In the genomic region with DNA sequence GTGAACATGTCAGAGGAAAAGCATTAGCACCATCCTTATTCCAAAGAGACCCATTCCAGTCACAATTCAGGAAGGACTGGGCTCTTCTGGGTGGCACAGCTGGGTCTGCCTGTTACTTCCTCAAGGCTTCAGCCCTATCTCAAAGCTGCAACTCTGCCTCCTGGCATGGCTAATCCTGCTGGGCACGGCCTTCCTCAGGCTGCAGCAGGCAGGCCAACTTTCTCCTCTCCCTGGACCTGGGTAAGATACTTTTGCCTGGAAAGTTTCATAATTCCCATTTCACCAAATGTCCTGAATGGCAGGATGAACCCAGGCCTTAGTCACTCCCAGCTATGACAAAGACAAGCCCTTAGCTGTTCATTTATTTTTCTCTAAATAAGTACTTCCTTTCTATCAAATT, we compare ENCODE assay signal across 16 cellular contexts. TPM values are rescaled to one million over a fixed set of nuclear protein-coding genes. Genes with fewer than 3 reads are reported as not detected.
DNase-seq lines count a peak whose midpoint lies in the region; FAIRE-seq and TF ChIP-seq lines count a peak whose summit lies in the region.
"Had no signal": no experiment of that assay in that cellular context is flagged by ENCODE, and none has a peak within 500 bp of the region (broad histone marks: within the 10 kb centered on the region; RNA-seq: fewer than 3 reads in every experiment).

No MANE protein-coding gene starts in this region.

- no peak for FAIRE-seq in small intestine (lab: Jason Lieb, UNC)
- FAIRE-seq: A204.1 had no signal

- H3K4me3 ChIP-seq in MG63 (no peak overlapping the region), fibroblast of mammary gland (ENCODE audit: control insufficient read depth, low read depth, low read length) (no peak overlapping the region), small intestine (ENCODE audit: low read depth in 1 of 2, low read length in 2 of 2) (no peak overlapping the region)
- H3K4me3 ChIP-seq: SJSA1 had no signal

- H3K27me3 ChIP-seq in MG63: no peaks in the 10 kb centered on the region
- no peaks in the 10 kb centered on the region for H3K27me3 ChIP-seq in small intestine (ENCODE audit: control insufficient read depth in 2 of 2, insufficient read depth in 2 of 2, low read length in 2 of 2)
- H3K27me3 ChIP-seq: SJSA1 had no signal

- H3K9me3 ChIP-seq in MG63: no peaks in the 10 kb centered on the region
- no peaks in the 10 kb centered on the region for H3K9me3 ChIP-seq in small intestine (ENCODE audit: control insufficient read depth, low read depth)
- H3K9me3 ChIP-seq: SJSA1 had no signal

- H3K27ac ChIP-seq in small intestine (ENCODE audit: low read depth in 1 of 2, low read length in 1 of 2): peak overlapping the region in 1 of 2 donors; percentile 8
- H3K27ac ChIP-seq: SJSA1 had no signal

- TF ChIP-seq CTCF in fibroblast of mammary gland (conservative IDR thresholded peaks at IDR 0.05; ENCODE audit: control insufficient read depth, insufficient read depth, low read depth, low read length): no peak

- DNase-seq in EH (ENCODE audit: low read depth) (peak; percentile 33), MG63 (peak; percentile 50), fibroblast of mammary gland (ENCODE audit: low read depth) (peak; percentile 20), small intestine (peak; percentile 47), occipital lobe (lab: John Stamatoyannopoulos, UW) (no peak), SKM-1 treated with dmso at 0.1 percent for 144 hours (lab: John Stamatoyannopoulos, UW; ENCODE audit: unreplicated experiment) (no peak), T-helper 9 cell (no peak), KBM-7 (no peak)
- DNase-seq: Calu3; CD8-positive, alpha-beta T cell; DMS53; H9; NCI-H1092 treated with DMSO at 0.1 percent for 48 hours; NCI-H2081 treated with DMSO at 0.1 percent for 48 hours had no signal

- 17 to 59% (median 56%) methylated on average over 1 of the region's 1 CpG for WGBS in small intestine, 3 donors

- H3K4me1 ChIP-seq in small intestine (ENCODE audit: control insufficient read depth in 2 of 2, insufficient read depth in 1 of 2, low read depth in 1 of 2, low read length in 1 of 2): peaks cover 3 to 8% of the 10 kb centered on the region in 2 donors

- H3K36me3 ChIP-seq in MG63 (peaks cover 89% of the 10 kb centered on the region), small intestine (ENCODE audit: control insufficient read depth in 2 of 2, insufficient read depth in 2 of 2, low read length in 2 of 2) (peaks cover 2 to 4% of the 10 kb centered on the region in 2 donors)

- in situ Hi-C loops in KBM-7 (cut with MboI; ENCODE audit: low pct_unique_long_range_greater_than_20kb, low sequenced_read_pairs): no loop called here

RNA-seq across cellular contexts. Expression of a gene that starts 50.1 kb away (rescaled TPM):
- total RNA-seq in MG63 (2014; rRNA removed; shearing (Covaris generic); ENCODE audit: low replicate concordance): 322 and 404 TPM in 2 replicates
- polyA plus RNA-seq in small intestine: 100 to 1,000 TPM; 154 to 223 (median 198) TPM
- 101 TPM for total RNA-seq in occipital lobe

Comparison
In these comparisons a context has a peak if more than half of its experiments do, and no peak if none do; other contexts are left out.
1. DNase-seq: peak in EH (single experiment), MG63 (single experiment), fibroblast of mammary gland (single experiment) and small intestine (single experiment); none in occipital lobe (single experiment), SKM-1 treated with dmso at 0.1 percent for 144 hours (single experiment), T-helper 9 cell (single experiment) and KBM-7 (single experiment).